29 cellular contexts compared by ENCODE assay signal in genomic region chr9:137179761-137180160, GRCh38. TPM values are rescaled to one million over a fixed set of nuclear protein-coding genes. Genes with fewer than 3 reads are reported as not detected.
DNase-seq lines count a peak whose midpoint lies in the region; ATAC-seq, FAIRE-seq and TF ChIP-seq lines count a peak whose summit lies in the region.
"Had no signal": no experiment of that assay in that cellular context is flagged by ENCODE, and none has a peak within 500 bp of the region (broad histone marks: within the 10 kb centered on the region; RNA-seq: fewer than 3 reads in every experiment).

No MANE protein-coding gene starts in this region.

- H3K27ac Mint-ChIP-seq in central memory CD8-positive, alpha-beta T cell (ENCODE audit: low read depth) = peak overlapping the region; percentile 46
- H3K27ac Mint-ChIP-seq: CD4-positive, alpha-beta memory T cell had no signal

- BruUV-seq in GM12878 (replicated peaks; lab: Mats Ljungman, UMichigan) = no TSS peak

- H3K27me3 ChIP-seq in GM12878 (replicated peaks in 1 of 2; ENCODE audit: control insufficient read depth in 2 of 2, insufficient read depth in 2 of 2, low read length in 1 of 2) = no peaks in the 10 kb centered on the region
- H3K27me3 ChIP-seq in pancreas = no peaks in the 10 kb centered on the region
- H3K27me3 ChIP-seq: BLaER1 had no signal

- H3K27me3 Mint-ChIP-seq in central memory CD8-positive, alpha-beta T cell = no peaks in the 10 kb centered on the region
- H3K27me3 Mint-ChIP-seq: CD4-positive, alpha-beta memory T cell; CD8-positive, alpha-beta memory T cell had no signal

- CTCF ChIA-PET in GM12878 (lab: Yijun Ruan, JAX) = no interaction called here

- H3K4me2 ChIP-seq in GM12878 (ENCODE audit: control insufficient read depth, insufficient read depth) = no peak overlapping the region
- H3K4me2 ChIP-seq: BLaER1 had no signal

- H3K9me3 ChIP-seq in GM12878 (replicated peaks; ENCODE audit: control insufficient read depth, insufficient read depth, low read length) (no peaks in the 10 kb centered on the region), pancreas (no peaks in the 10 kb centered on the region)
- H3K9me3 ChIP-seq: BE2C, BLaER1 had no signal

- TF ChIP-seq POLR2A in GM12878 (IDR thresholded peaks at IDR 0.05; ENCODE audit: low read depth, low read length) = 0 out of 2 replicates have a peak, but pooled peaks have one; percentile 10

- H4K20me1 ChIP-seq in GM12878 (ENCODE audit: control insufficient read depth, insufficient read depth) = no peaks in the 10 kb centered on the region

- POLR2A ChIA-PET in GM12878 (lab: Charles Lee) = no interaction called here

- H3K4me3 ChIP-seq in GM12878 = no peak overlapping the region
- no peak overlapping the region for H3K4me3 ChIP-seq in pancreas
- H3K4me3 ChIP-seq: BLaER1 had no signal

- WGBS in GM12878 (ENCODE audit: insufficient coverage, insufficient replicate concordance, low lambda C conversion rate, missing lambda C conversion rate) = 86% methylated on average over 17 of the region's 17 CpGs
- WGBS in pancreas, 2 donors = 92 to 97% methylated on average over 16 to 17 of the region's 17 CpGs

- H3K36me3 Mint-ChIP-seq in central memory CD8-positive, alpha-beta T cell (ENCODE audit: insufficient read depth) = peaks cover 27% of the 10 kb centered on the region

- H3K4me1 ChIP-seq in GM12878 (ENCODE audit: control insufficient read depth, insufficient read depth, low read length) (no peaks in the 10 kb centered on the region), pancreas (no peaks in the 10 kb centered on the region)
- H3K4me1 ChIP-seq: BE2C had no signal

- intact Hi-C loops in GM12878 (cut with micrococcal nuclease; ENCODE audit: unreplicated experiment) = no loop called here
- intact Hi-C loops in pancreas (cut with DNase I) = no loop called here

- H3K27ac ChIP-seq in GM12878 (ENCODE audit: control insufficient read depth, insufficient read depth) = no peak overlapping the region
- no peak overlapping the region for H3K27ac ChIP-seq in pancreas
- H3K27ac ChIP-seq: BLaER1 had no signal

- TF ChIP-seq CTCF in GM12878 (IDR thresholded peaks at IDR 0.05 in 2 of 3, conservative IDR thresholded peaks at IDR 0.05 in 1 of 3; ENCODE audit: control insufficient read depth in 2 of 3, extremely low read depth in 1 of 3, insufficient read depth in 1 of 3, low read depth in 3 of 3, low read length in 3 of 3) (no peak), pancreas (IDR thresholded peaks at IDR 0.05) (no peak)

- no peak overlapping the region for H2AFZ ChIP-seq in GM12878 (ENCODE audit: control insufficient read depth, low read depth, low read length)

- peaks cover 16% of the 10 kb centered on the region for H3K4me1 Mint-ChIP-seq in central memory CD8-positive, alpha-beta T cell
- H3K4me1 Mint-ChIP-seq: CD14-positive monocyte had no signal

- H3K79me2 ChIP-seq in GM12878 (ENCODE audit: control insufficient read depth, insufficient read depth, low read length) = no peaks in the 10 kb centered on the region

- SMC1A ChIA-PET in GM12878 (lab: Charles Lee; ENCODE audit: uncharacterized antibody, unreplicated experiment) = no interaction called here

- peaks cover 7 to 26% of the 10 kb centered on the region in 2 experiments for H3K36me3 ChIP-seq in GM12878 (ENCODE audit: control insufficient read depth in 2 of 2, insufficient read depth in 2 of 2, low read length in 1 of 2)
- peaks cover 0 to 47% (median 40%) of the 10 kb centered on the region in 3 donors for H3K36me3 ChIP-seq in pancreas

- ATAC-seq in GM12878 (no peak), pancreas (no peak), HG02610 (IDR thresholded peaks at IDR 0.05; ENCODE audit: unreplicated experiment) (no peak)
- ATAC-seq in central memory CD8-positive, alpha-beta T cell (replicated peaks; ENCODE audit: extremely low read depth, poor library complexity, severe bottlenecking) = no peak

- H3K9me3 Mint-ChIP-seq in central memory CD8-positive, alpha-beta T cell = no peaks in the 10 kb centered on the region
- H3K9me3 Mint-ChIP-seq: CD14-positive monocyte; CD8-positive, alpha-beta memory T cell had no signal

- TF ChIP-seq RAD21 in GM12878 (IDR thresholded peaks at IDR 0.05; ENCODE audit: insufficient read depth, low read depth, low read length) = no peak

- H3K4me3 Mint-ChIP-seq in central memory CD8-positive, alpha-beta T cell = peak overlapping the region; percentile 34
- H3K4me3 Mint-ChIP-seq: CD14-positive monocyte; CD4-positive, alpha-beta memory T cell; CD8-positive, alpha-beta memory T cell had no signal

- no peak for DNase-seq in GM12878 (ENCODE audit: low read depth, low spot score)
- no peak for DNase-seq in central memory CD8-positive, alpha-beta T cell (ENCODE audit: low spot score in 2 of 2)
- no peak for DNase-seq in pancreas
- no peak for DNase-seq in activated T-cell treated with anti-CD3 and anti-CD28 coated beads, Interleukin-2, amount 50 U/mL, for 1 hour
- DNase-seq: 8988T; ACHN; BE2C; C1 segment of cervical spinal cord; CD4-positive, alpha-beta memory T cell; CD4-positive, CD25-positive, alpha-beta regulatory T cell; CD8-positive, alpha-beta memory T cell; COR-L47; DMS 273 treated with DMSO at 0.1 percent for 48 hours; DMS153; DMS53; DMS79; DND-41; EL; GDM1 had no signal

- FAIRE-seq in GM12878 (lab: Jason Lieb, UNC) (no peak), pancreas (lab: Jason Lieb, UNC) (no peak)
- FAIRE-seq: A204.1, GM12891, GM19239 had no signal

- RAD21 ChIA-PET in GM12878 (lab: Charles Lee; ENCODE audit: unreplicated experiment) = no interaction called here

- in situ Hi-C loops in GM12878 (cut with MboI) = no loop called here

- TF ChIP-seq EP300 in GM12878 (IDR thresholded peaks at IDR 0.05; ENCODE audit: borderline replicate concordance in 1 of 2, control insufficient read depth in 1 of 2, low read depth in 2 of 2, low read length in 2 of 2) = no peak

- no peak overlapping the region for H3K9ac ChIP-seq in GM12878 (ENCODE audit: control insufficient read depth, insufficient read depth, low read length)
- H3K9ac ChIP-seq: BLaER1 had no signal

RNA-seq across cellular contexts. Expression of gene TMEM210, which starts 7.9 kb away (rescaled TPM):
- total RNA-seq in GM12878 (2013; cell fraction: nucleolus; rRNA removed) = not detected in 2 replicates
- total RNA-seq in GM12878 (2014; rRNA removed) (not detected in 2 replicates), GM12878 (2014; rRNA removed; fragmentation: Illumina TruSeq; extraction: Trizol) (not detected in 2 replicates), GM12878 (2021) (not detected in 2 replicates), pancreas (not detected)
- not detected for polyA plus RNA-seq in GM12878 (2011; ENCODE audit: low read depth)
- polyA plus RNA-seq in GM12878 (2011; rRNA removed) (not detected in 2 replicates), GM12878 (2014; fragmentation: Illumina TruSeq; extraction: Trizol) (not detected in 2 replicates), GM12878 (2014; fragmentation: Nextera tagmentation; extraction: Ambion mirVana) (not detected), GM12878 (2014; rRNA removed) (not detected in 2 replicates), GM12878 (2016; fragmentation: Nextera tagmentation; extraction: Ambion mirVana) (not detected), pancreas (not detected)
- polyA plus RNA-seq in GM12878 (2011; cell fraction: cytosol; rRNA removed) = not detected in 2 replicates
- polyA plus RNA-seq in GM12878 (2011; cell fraction: nucleus; rRNA removed) = not detected in 2 replicates
- polyA plus RNA-seq in GM12878 (2012) = not detected in 2 replicates
- polyA minus RNA-seq in GM12878 (2011; rRNA and poly(A)+ RNA removed) = not detected in 2 replicates
- not detected in 2 replicates for polyA minus RNA-seq in GM12878 (2011; cell fraction: cytosol; rRNA and poly(A)+ RNA removed)
- not detected in 2 replicates for polyA minus RNA-seq in GM12878 (2011; cell fraction: nucleus; rRNA and poly(A)+ RNA removed)
- total RNA-seq: A673; CD4-positive, alpha-beta memory T cell; CD4-positive, CD25-positive, alpha-beta regulatory T cell; CD8-positive, alpha-beta memory T cell; Daoy; G401 had no signal
- polyA plus RNA-seq: AG04450; CD14-positive monocyte; CD4-positive, alpha-beta memory T cell; CD4-positive, CD25-positive, alpha-beta regulatory T cell; CD8-positive, alpha-beta memory T cell had no signal

RNA-seq across cellular contexts. Expression of gene ANAPC2, which starts 8.6 kb away (rescaled TPM):
- total RNA-seq in GM12878 (2013; cell fraction: nucleolus; rRNA removed) = 86.4 and 102 TPM in 2 replicates
- total RNA-seq in GM12878 (2014; rRNA removed) = 18.1 and 26.1 TPM in 2 replicates
- total RNA-seq in GM12878 (2014; rRNA removed; fragmentation: Illumina TruSeq; extraction: Trizol) = 12.5 and 14.2 TPM in 2 replicates
- 62.2 and 65.2 TPM in 2 replicates for total RNA-seq in GM12878 (2021)
- 24.1 TPM for polyA plus RNA-seq in GM12878 (2011; ENCODE audit: low read depth)
- polyA plus RNA-seq in GM12878 (2011; rRNA removed) = 9.0 and 20.7 TPM in 2 replicates
- 18.5 and 30.0 TPM in 2 replicates for polyA plus RNA-seq in GM12878 (2011; cell fraction: cytosol; rRNA removed)
- 248 and 250 TPM in 2 replicates for polyA plus RNA-seq in GM12878 (2011; cell fraction: nucleus; rRNA removed)
- 39.4 and 42.5 TPM in 2 replicates for polyA plus RNA-seq in GM12878 (2012)
- polyA plus RNA-seq in GM12878 (2014; fragmentation: Illumina TruSeq; extraction: Trizol) = 6.0 and 12.0 TPM in 2 replicates
- under 1 TPM; 0.03 to 0.04 TPM for polyA plus RNA-seq in GM12878 (2014; fragmentation: Nextera tagmentation; extraction: Ambion mirVana)
- polyA plus RNA-seq in GM12878 (2014; rRNA removed) = 53.1 and 60.9 TPM in 2 replicates
- polyA plus RNA-seq in GM12878 (2016; fragmentation: Nextera tagmentation; extraction: Ambion mirVana) = 10 to 100 TPM; 20.2 to 21.0 TPM
- 14.8 and 26.2 TPM in 2 replicates for polyA minus RNA-seq in GM12878 (2011; rRNA and poly(A)+ RNA removed)
- 26.0 and 30.9 TPM in 2 replicates for polyA minus RNA-seq in GM12878 (2011; cell fraction: cytosol; rRNA and poly(A)+ RNA removed)
- 61.2 and 71.8 TPM in 2 replicates for polyA minus RNA-seq in GM12878 (2011; cell fraction: nucleus; rRNA and poly(A)+ RNA removed)
- 10 to 100 TPM; 22.2 to 39.4 (median 31.5) TPM for total RNA-seq in pancreas
- 100 to 1,000 TPM in 1 of 2 donors, 10 to 100 TPM in 1; 99.9 to 122 TPM for polyA plus RNA-seq in pancreas

RNA-seq across cellular contexts. Expression of gene SSNA1, which starts 8.7 kb away (rescaled TPM):
- 12.8 and 16.8 TPM in 2 replicates for total RNA-seq in GM12878 (2013; cell fraction: nucleolus; rRNA removed)
- total RNA-seq in GM12878 (2014; rRNA removed) = 72.6 and 96.6 TPM in 2 replicates
- 48.5 and 54.2 TPM in 2 replicates for total RNA-seq in GM12878 (2014; rRNA removed; fragmentation: Illumina TruSeq; extraction: Trizol)
- 84.8 and 88.3 TPM in 2 replicates for total RNA-seq in GM12878 (2021)
- polyA plus RNA-seq in GM12878 (2011; ENCODE audit: low read depth) = 27.0 TPM
- polyA plus RNA-seq in GM12878 (2011; rRNA removed) = 33.4 and 67.6 TPM in 2 replicates
- polyA plus RNA-seq in GM12878 (2011; cell fraction: cytosol; rRNA removed) = 132 and 179 TPM in 2 replicates
- polyA plus RNA-seq in GM12878 (2011; cell fraction: nucleus; rRNA removed) = 78.8 and 83.0 TPM in 2 replicates
- polyA plus RNA-seq in GM12878 (2012) = 50.7 and 62.2 TPM in 2 replicates
- 4.1 and 40.5 TPM in 2 replicates for polyA plus RNA-seq in GM12878 (2014; fragmentation: Illumina TruSeq; extraction: Trizol)
- polyA plus RNA-seq in GM12878 (2014; fragmentation: Nextera tagmentation; extraction: Ambion mirVana) = 10 to 100 TPM in 1 of 2 experiments, under 1 TPM in 1; 0.63 to 13.4 TPM
- 122 and 138 TPM in 2 replicates for polyA plus RNA-seq in GM12878 (2014; rRNA removed)
- polyA plus RNA-seq in GM12878 (2016; fragmentation: Nextera tagmentation; extraction: Ambion mirVana) = 100 to 1,000 TPM; 122 to 139 TPM
- polyA minus RNA-seq in GM12878 (2011; rRNA and poly(A)+ RNA removed) = 11.6 and 31.9 TPM in 2 replicates
- polyA minus RNA-seq in GM12878 (2011; cell fraction: cytosol; rRNA and poly(A)+ RNA removed) = 19.2 and 20.3 TPM in 2 replicates
- 10.0 and 12.9 TPM in 2 replicates for polyA minus RNA-seq in GM12878 (2011; cell fraction: nucleus; rRNA and poly(A)+ RNA removed)
- 10 to 100 TPM; 30.8 to 45.2 (median 38.3) TPM for total RNA-seq in pancreas
- 10 to 100 TPM; 67.4 to 81.0 TPM for polyA plus RNA-seq in pancreas

RNA-seq across cellular contexts. Expression of gene LRRC26, which starts 9.9 kb away (rescaled TPM):
- 3.5 and 5.3 TPM in 2 replicates for total RNA-seq in GM12878 (2013; cell fraction: nucleolus; rRNA removed)
- total RNA-seq in GM12878 (2014; rRNA removed) (0.11 TPM in 1 of 2 replicates, not detected in the other), GM12878 (2014; rRNA removed; fragmentation: Illumina TruSeq; extraction: Trizol) (not detected in 2 replicates), GM12878 (2021) (0.58 and 0.64 TPM in 2 replicates), pancreas (under 1 TPM; 0.28 to 0.90 (median 0.49) TPM)
- not detected for polyA plus RNA-seq in GM12878 (2011; ENCODE audit: low read depth)
- polyA plus RNA-seq in GM12878 (2011; rRNA removed) (0.29 TPM in 1 of 2 replicates, not detected in the other), GM12878 (2014; fragmentation: Illumina TruSeq; extraction: Trizol) (not detected in 2 replicates), GM12878 (2014; fragmentation: Nextera tagmentation; extraction: Ambion mirVana) (not detected), GM12878 (2014; rRNA removed) (0.69 and 0.82 TPM in 2 replicates), GM12878 (2016; fragmentation: Nextera tagmentation; extraction: Ambion mirVana) (under 1 TPM; 0.33 to 0.91 TPM), pancreas (not detected)
- polyA plus RNA-seq in GM12878 (2011; cell fraction: cytosol; rRNA removed) = 0.52 and 1.2 TPM in 2 replicates
- polyA plus RNA-seq in GM12878 (2011; cell fraction: nucleus; rRNA removed) = 3.7 and 4.4 TPM in 2 replicates
- polyA plus RNA-seq in GM12878 (2012) = 0.30 and 0.88 TPM in 2 replicates
- not detected in 2 replicates for polyA minus RNA-seq in GM12878 (2011; rRNA and poly(A)+ RNA removed)
- polyA minus RNA-seq in GM12878 (2011; cell fraction: cytosol; rRNA and poly(A)+ RNA removed) = 1.2 TPM in 1 of 2 replicates, not detected in the other
- polyA minus RNA-seq in GM12878 (2011; cell fraction: nucleus; rRNA and poly(A)+ RNA removed) = 2.1 and 3.7 TPM in 2 replicates
- total RNA-seq: A673; CD4-positive, alpha-beta memory T cell; CD4-positive, CD25-positive, alpha-beta regulatory T cell; CD8-positive, alpha-beta memory T cell; Daoy had no signal
- polyA plus RNA-seq: AG04450; CD14-positive monocyte; CD4-positive, alpha-beta memory T cell; CD4-positive, CD25-positive, alpha-beta regulatory T cell; CD8-positive, alpha-beta memory T cell had no signal

RNA-seq across cellular contexts. Expression of gene TPRN, which starts 20.8 kb away (rescaled TPM):
- total RNA-seq in GM12878 (2013; cell fraction: nucleolus; rRNA removed) = 9.0 and 9.7 TPM in 2 replicates
- total RNA-seq in GM12878 (2014; rRNA removed) (7.5 and 9.1 TPM in 2 replicates), GM12878 (2014; rRNA removed; fragmentation: Illumina TruSeq; extraction: Trizol) (3.8 and 4.1 TPM in 2 replicates), GM12878 (2021) (19.5 and 19.6 TPM in 2 replicates), pancreas (100 to 1,000 TPM in 1 of 6 donors, 10 to 100 TPM in 5; 50.3 to 110 (median 74.8) TPM)
- 2.1 TPM for polyA plus RNA-seq in GM12878 (2011; ENCODE audit: low read depth)
- polyA plus RNA-seq in GM12878 (2011; rRNA removed) (1.2 and 2.9 TPM in 2 replicates), GM12878 (2014; fragmentation: Illumina TruSeq; extraction: Trizol) (0.08 and 2.0 TPM in 2 replicates), GM12878 (2014; fragmentation: Nextera tagmentation; extraction: Ambion mirVana) (under 1 TPM; 0.18 to 0.75 TPM), GM12878 (2014; rRNA removed) (9.6 and 10.8 TPM in 2 replicates), GM12878 (2016; fragmentation: Nextera tagmentation; extraction: Ambion mirVana) (1 to 10 TPM; 2.0 to 3.2 TPM), pancreas (10 to 100 TPM; 48.7 to 66.5 TPM)
- polyA plus RNA-seq in GM12878 (2011; cell fraction: cytosol; rRNA removed) = 4.2 and 7.8 TPM in 2 replicates
- 27.4 and 50.9 TPM in 2 replicates for polyA plus RNA-seq in GM12878 (2011; cell fraction: nucleus; rRNA removed)
- 7.2 and 10.8 TPM in 2 replicates for polyA plus RNA-seq in GM12878 (2012)
- 2.5 and 6.5 TPM in 2 replicates for polyA minus RNA-seq in GM12878 (2011; rRNA and poly(A)+ RNA removed)
- polyA minus RNA-seq in GM12878 (2011; cell fraction: cytosol; rRNA and poly(A)+ RNA removed) = 5.3 and 7.5 TPM in 2 replicates
- polyA minus RNA-seq in GM12878 (2011; cell fraction: nucleus; rRNA and poly(A)+ RNA removed) = 5.9 and 12.9 TPM in 2 replicates
